ENCODE assay signal across 8 cellular contexts in genomic region chr6:41546475-41546865, GRCh38. TPM values are rescaled to one million over a fixed set of nuclear protein-coding genes. Genes with fewer than 3 reads are reported as not detected.
DNase-seq lines count a peak whose midpoint lies in the region; ATAC-seq and TF ChIP-seq lines count a peak whose summit lies in the region.

No MANE protein-coding gene starts in this region.

- no peak overlapping the region for H3K14ac ChIP-seq in neuronal stem cell (ENCODE audit: low read length)

- H3K27me3 ChIP-seq in A673 (replicated peaks; ENCODE audit: insufficient read depth, low read depth, low read length, poor library complexity) (no peaks in the 10 kb centered on the region), neuronal stem cell (ENCODE audit: control insufficient read depth in 3 of 3, insufficient read depth in 3 of 3, low read depth in 1 of 3, low read length in 3 of 3) (peaks cover 0 to 32% (median 0%) of the 10 kb centered on the region in 3 experiments)

- H4K8ac ChIP-seq in neuronal stem cell (ENCODE audit: low read depth, low read length), result no peak overlapping the region

- H3K4me2 ChIP-seq in neuronal stem cell (ENCODE audit: insufficient read depth, low read length, poor library complexity, severe bottlenecking), result peak overlapping the region; percentile 85

- H4K91ac ChIP-seq in neuronal stem cell (ENCODE audit: low read depth, low read length, poor library complexity), result no peak overlapping the region

- H2BK15ac ChIP-seq in neuronal stem cell (ENCODE audit: low read length), result no peak overlapping the region

- no peak overlapping the region for H2BK12ac ChIP-seq in neuronal stem cell (ENCODE audit: low read length)

- peak; percentile 61 for DNase-seq in A673 (ENCODE audit: low spot score)
- peak; percentile 66 for DNase-seq in RPMI8226
- DNase-seq in epithelial cell of prostate (ENCODE audit: low read depth, low spot score), result no peak
- DNase-seq in neuronal stem cell (ENCODE audit: low spot score), result no peak
- no peak for DNase-seq in AG08396 (ENCODE audit: low spot score)
- no peak for DNase-seq in Ammon's horn (ENCODE audit: low spot score)

- H3K9me3 ChIP-seq in A673 (ENCODE audit: low read depth, low read length, poor library complexity, severe bottlenecking) (no peaks in the 10 kb centered on the region), neuronal stem cell (replicated peaks in 1 of 2; ENCODE audit: control insufficient read depth in 2 of 2, insufficient read depth in 1 of 2, low read depth in 1 of 2, low read length in 2 of 2) (peaks cover 0 to 2% of the 10 kb centered on the region in 2 donors)

- peaks cover 14% of the 10 kb centered on the region for H3K4me1 ChIP-seq in A673 (ENCODE audit: insufficient read depth, low read length, poor library complexity, severe bottlenecking)
- peaks cover 36 to 39% of the 10 kb centered on the region in 2 donors for H3K4me1 ChIP-seq in neuronal stem cell (ENCODE audit: control insufficient read depth in 2 of 2, insufficient read depth in 1 of 2, low read depth in 1 of 2, low read length in 2 of 2)

- TF ChIP-seq POLR2A in GM18505 (IDR thresholded peaks at IDR 0.05; ENCODE audit: borderline replicate concordance, extremely low read depth, insufficient read depth, insufficient read length), result no peak

- CTCF ChIA-PET in A673 (lab: Charles Lee), result interaction anchor here (0.6 to 1.0 kb wide), 2 partner anchors 137 to 570 kb away, joined by 3 to 4 read pairs; no protein-coding TSS in a partner anchor

- peak overlapping the region; percentile 93 for H3K9ac ChIP-seq in neuronal stem cell (ENCODE audit: low read depth, low read length, poor library complexity)

- peak overlapping the region; percentile 32 for H2BK120ac ChIP-seq in neuronal stem cell (ENCODE audit: low read depth, low read length)

- no peak overlapping the region for H3K4ac ChIP-seq in neuronal stem cell (ENCODE audit: low read length)

- BruUV-seq in A673 (replicated peaks; lab: Mats Ljungman, UMichigan), result no TSS peak

- intact Hi-C loops in A673 (cut with micrococcal nuclease; ENCODE audit: unreplicated experiment), result no loop called here

- POLR2A ChIA-PET in A673 (lab: Charles Lee; ENCODE audit: low non-redundant PET), result no interaction called here

- ATAC-seq in GM18505 (IDR thresholded peaks at IDR 0.05; ENCODE audit: unreplicated experiment) (peak; percentile 37), HG02938 (IDR thresholded peaks at IDR 0.05; ENCODE audit: unreplicated experiment) (peak; percentile 8)

- H3K18ac ChIP-seq in neuronal stem cell (ENCODE audit: low read length), result peak overlapping the region; percentile 98

- H3K4me3 ChIP-seq in A673 (ENCODE audit: low read depth, low read length, poor library complexity, severe bottlenecking) (peak overlapping the region; percentile 94), neuronal stem cell (ENCODE audit: low read length in 2 of 2) (peak overlapping the region; percentile 89 to 91)

- peak overlapping the region; percentile 87 for H2BK5ac ChIP-seq in neuronal stem cell (ENCODE audit: low read length)

- TF ChIP-seq CTCF in A673 (conservative IDR thresholded peaks at IDR 0.05; ENCODE audit: low read depth, low read length), result no peak

- peak overlapping the region; percentile 50 for H2AFZ ChIP-seq in neuronal stem cell (ENCODE audit: low read length)

- H3K79me1 ChIP-seq in neuronal stem cell (ENCODE audit: low read depth, low read length), result peaks cover 12% of the 10 kb centered on the region

- WGBS in neuronal stem cell (ENCODE audit: extremely low coverage in 2 of 2, insufficient read length in 2 of 2, insufficient replicate concordance in 1 of 2), 2 donors, result no CpG with 5 or more reads among the region's 67 CpGs

- peak overlapping the region; percentile 62 for H3K23ac ChIP-seq in neuronal stem cell (ENCODE audit: low read depth, low read length, poor library complexity)

- no peak overlapping the region for H3K27ac ChIP-seq in A673 (ENCODE audit: low read depth, low read length, poor library complexity, severe bottlenecking)
- H3K27ac ChIP-seq in epithelial cell of prostate, result peak overlapping the region; percentile 77
- peak overlapping the region; percentile 51 for H3K27ac ChIP-seq in neuronal stem cell (replicated peaks; ENCODE audit: low read length)

- H2AK5ac ChIP-seq in neuronal stem cell (ENCODE audit: low read depth, low read length), result no peak overlapping the region

- H3K36me3 ChIP-seq in A673 (ENCODE audit: insufficient read depth, low read length, poor library complexity, severe bottlenecking) (peaks cover 10% of the 10 kb centered on the region), neuronal stem cell (replicated peaks in 1 of 2; ENCODE audit: control insufficient read depth in 2 of 2, insufficient read depth in 2 of 2, low read length in 2 of 2) (peaks cover 12 to 34% of the 10 kb centered on the region in 2 donors)

RNA-seq across cellular contexts. Expression of gene FOXP4, which starts 0.3 kb away (rescaled TPM):
- 53.9 and 56.7 TPM in 2 replicates for total RNA-seq in A673 (2021)
- 43.1 TPM for polyA plus RNA-seq in neuronal stem cell (2013, experiment 1 of 2)
- polyA plus RNA-seq in neuronal stem cell (2013, experiment 2 of 2), result 44.6 TPM

Comparison
In these comparisons a context has a peak if more than half of its experiments do, and no peak if none do; other contexts are left out.
1. DNase-seq: peak in A673 (single experiment) and RPMI8226 (single experiment); none in epithelial cell of prostate (single experiment), neuronal stem cell (single experiment), AG08396 (single experiment) and Ammon's horn (single experiment).